25 cellular contexts compared by ENCODE assay signal in the genomic region with DNA sequence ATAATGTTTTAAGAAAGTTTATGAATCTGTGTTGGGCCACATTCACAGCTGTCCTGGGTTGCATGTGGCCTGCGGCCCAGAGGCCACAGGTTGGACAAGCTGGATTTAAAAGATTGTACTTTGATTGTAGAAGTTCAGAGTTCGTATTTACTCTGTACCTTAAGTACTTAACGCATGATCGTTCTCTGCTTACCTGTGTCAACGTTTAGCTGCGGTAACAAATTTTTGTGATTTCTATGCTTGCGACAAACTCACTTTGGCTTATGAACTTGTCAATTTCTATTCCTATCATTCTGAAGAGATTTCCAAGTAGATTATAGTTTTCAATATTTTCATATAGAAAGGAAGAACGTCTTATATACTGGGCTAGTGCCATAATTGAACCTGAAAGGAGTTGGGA.
"Had no signal": no experiment of that assay in that cellular context is flagged by ENCODE, and none has a peak within 500 bp of the region (broad histone marks: within the 10 kb centered on the region; RNA-seq: fewer than 3 reads in every experiment).

No MANE protein-coding gene starts in this region.

- H3K36me3 Mint-ChIP-seq: naive B cell had no signal

- H3K27ac ChIP-seq: coronary artery, dorsolateral prefrontal cortex, esophagus muscularis mucosa, foreskin keratinocyte, gastroesophageal sphincter, heart right ventricle, left lung, lower lobe of right lung had no signal

- H3K4me1 Mint-ChIP-seq: naive B cell had no signal

- H3K36me3 ChIP-seq: esophagus muscularis mucosa, gastroesophageal sphincter, heart right ventricle, left lung, lower lobe of right lung had no signal

- FAIRE-seq: colon, endothelial cell of umbilical vein, frontal cortex, islet of Langerhans, keratinocyte had no signal

- H3K27me3 ChIP-seq: esophagus muscularis mucosa, foreskin keratinocyte, gastroesophageal sphincter, heart right ventricle, left lung had no signal

- H3K4me3 Mint-ChIP-seq: mesothelial cell of epicardium, naive B cell had no signal

- H3K27ac Mint-ChIP-seq: mesothelial cell of epicardium, naive B cell had no signal

- H3K9me3 ChIP-seq: esophagus muscularis mucosa, gastroesophageal sphincter, heart right ventricle, left lung, lower lobe of right lung, mucosa of descending colon had no signal

- DNase-seq: dermis blood vessel endothelial cell; dorsolateral prefrontal cortex; effector CD4-positive, alpha-beta T cell; effector memory CD4-positive, alpha-beta T cell; foreskin keratinocyte; glutamatergic neuron; head of caudate nucleus; heart right ventricle; hippocampal formation; left cardiac atrium; left lung; left ventricle myocardium superior; lower lobe of right lung; mesenchymal stem cell; mucosa of descending colon; naive B cell had no signal

- H3K4me3 ChIP-seq: coronary artery, dorsolateral prefrontal cortex, esophagus muscularis mucosa, gastroesophageal sphincter, heart right ventricle, left lung, lower lobe of right lung, mucosa of descending colon had no signal

- H3K4me1 ChIP-seq: heart right ventricle, left lung, lower lobe of right lung had no signal

- ATAC-seq: foreskin keratinocyte, gastroesophageal sphincter, heart right ventricle, left cardiac atrium, left lung, left ventricle myocardium superior, lower lobe of right lung, mucosa of descending colon had no signal
